Comparison of ENCODE assay signal across 15 cellular contexts in genomic region chr19:54369082-54369691, GRCh38. TPM values are rescaled to one million over a fixed set of nuclear protein-coding genes. Genes with fewer than 3 reads are reported as not detected.
DNase-seq lines count a peak whose midpoint lies in the region; ATAC-seq and TF ChIP-seq lines count a peak whose summit lies in the region.
"Had no signal": no experiment of that assay in that cellular context is flagged by ENCODE, and none has a peak within 500 bp of the region (broad histone marks: within the 10 kb centered on the region; RNA-seq: fewer than 3 reads in every experiment).

No MANE protein-coding gene starts in this region.

- H3K4me3 Mint-ChIP-seq in CD14-positive monocyte (peak overlapping the region; percentile 74 to 81), T-cell (peak overlapping the region; percentile 74 to 88 (median 86)), memory B cell (peak overlapping the region; percentile 87)

- peak overlapping the region; percentile 94 to 97 (median 96) for H3K27ac Mint-ChIP-seq in CD14-positive monocyte
- H3K27ac Mint-ChIP-seq in T-cell = peak overlapping the region; percentile 96 to 97
- peak overlapping the region; percentile 72 for H3K27ac Mint-ChIP-seq in memory B cell

- H3K36me3 Mint-ChIP-seq in CD14-positive monocyte (no peaks in the 10 kb centered on the region), T-cell (no peaks in the 10 kb centered on the region), memory B cell (no peaks in the 10 kb centered on the region)

- no peak for TF ChIP-seq CTCF in CD14-positive monocyte (IDR thresholded peaks at IDR 0.05)

- peaks cover 0 to 2% (median 0%) of the 10 kb centered on the region in 3 donors for H3K27me3 Mint-ChIP-seq in CD14-positive monocyte (ENCODE audit: low read depth in 3 of 3)
- no peaks in the 10 kb centered on the region for H3K27me3 Mint-ChIP-seq in T-cell
- peaks cover 9% of the 10 kb centered on the region for H3K27me3 Mint-ChIP-seq in memory B cell

- CTCF ChIA-PET in T-cell (lab: Charles Lee) = interaction anchor here in 1 of 2 donors (2.1 kb wide), 1 partner anchor 22 kb away, joined by 6 read pairs; no protein-coding TSS in a partner anchor

- peak; percentile 41 for DNase-seq in CD14-positive monocyte (ENCODE audit: low spot score)
- DNase-seq in GF-D8 (lab: John Stamatoyannopoulos, UW) = peak; percentile 77
- no peak for DNase-seq in T-cell
- no peak for DNase-seq in memory B cell (ENCODE audit: low spot score in 2 of 2)
- DNase-seq in SKM-1 (lab: John Stamatoyannopoulos, UW; ENCODE audit: unreplicated experiment) = no peak
- DNase-seq in HuH-7 (ENCODE audit: low spot score) = no peak
- DNase-seq in dedifferentiated amniotic fluid mesenchymal stem cell (ENCODE audit: extremely low spot score) = no peak
- DNase-seq: activated CD4-positive, alpha-beta T cell treated with anti-CD3 and anti-CD28 coated beads for 48 hours; dermis blood vessel endothelial cell; NCI-H1105; NCI-H446 treated with DMSO at 0.1 percent for 48 hours; stimulated activated CD4-positive, alpha-beta T cell treated with anti-CD3 and anti-CD28 coated beads, Interleukin-4, amount 100 ng/mL, for 1 hour had no signal

- ATAC-seq in T-cell (replicated peaks in 1 of 4) = no peak
- no peak for ATAC-seq in memory B cell (ENCODE audit: low read depth)
- ATAC-seq in GM21367 (IDR thresholded peaks at IDR 0.05; ENCODE audit: unreplicated experiment) = no peak

- intact Hi-C loops in CD14-positive monocyte (cut with micrococcal nuclease) = no loop called here

- H3K4me1 Mint-ChIP-seq in CD14-positive monocyte (peaks cover 78% of the 10 kb centered on the region), T-cell (peaks cover 64 to 85% (median 76%) of the 10 kb centered on the region in 3 donors), memory B cell (peaks cover 31% of the 10 kb centered on the region)

- H3K9me3 Mint-ChIP-seq in CD14-positive monocyte = no peaks in the 10 kb centered on the region
- no peaks in the 10 kb centered on the region for H3K9me3 Mint-ChIP-seq in T-cell
- H3K9me3 Mint-ChIP-seq in memory B cell = peaks cover 2% of the 10 kb centered on the region

- POLR2A ChIA-PET in T-cell (lab: Charles Lee) = no interaction called here

RNA-seq across cellular contexts. Expression of gene LAIR1, which starts 4.5 kb away (rescaled TPM):
- polyA plus RNA-seq in CD14-positive monocyte = 10 to 100 TPM; 48.0 to 73.8 TPM
- 10 to 100 TPM; 40.2 to 66.0 (median 59.7) TPM for total RNA-seq in T-cell
- total RNA-seq: dermis blood vessel endothelial cell, SK-MEL-5 had no signal

RNA-seq across cellular contexts. Expression of gene LILRA4, which starts 30.2 kb away (rescaled TPM):
- polyA plus RNA-seq in CD14-positive monocyte = 1 to 10 TPM; 2.2 to 3.4 TPM
- total RNA-seq in T-cell = under 1 TPM in 1 of 5 donors, not detected in 4; 0.58 TPM
- total RNA-seq: dermis blood vessel endothelial cell, SK-MEL-5 had no signal

RNA-seq across cellular contexts. Expression of gene TTYH1, which starts 46.1 kb away (rescaled TPM):
- polyA plus RNA-seq in CD14-positive monocyte = not detected
- total RNA-seq in T-cell = under 1 TPM in 2 of 5 donors, not detected in 3; 0.26 to 0.41 TPM
- total RNA-seq: dermis blood vessel endothelial cell, mesenteric fat pad had no signal

RNA-seq across cellular contexts. Expression of gene LILRA5, which starts 56.2 kb away (rescaled TPM):
- polyA plus RNA-seq in CD14-positive monocyte = 100 to 1,000 TPM; 516 to 580 TPM
- total RNA-seq in T-cell = not detected
- total RNA-seq: dermis blood vessel endothelial cell, SK-MEL-5 had no signal

Comparison
In these comparisons a context has a peak if more than half of its experiments do, and no peak if none do; other contexts are left out.
1. DNase-seq: peak in CD14-positive monocyte (single experiment) and GF-D8 (single experiment); none in T-cell (0 of 34), memory B cell (0 of 2), SKM-1 (single experiment), HuH-7 (single experiment) and dedifferentiated amniotic fluid mesenchymal stem cell (single experiment).
2. Peak in every context shown above with its lines, with median percentiles within 50 percentile points of each other: H3K27ac Mint-ChIP-seq and H3K4me3 Mint-ChIP-seq.